Comparison of ENCODE assay signal across 1 cellular context in genomic region chr3:5233026-5233425, GRCh38.
TF ChIP-seq lines count a peak whose summit lies in the region.

No MANE protein-coding gene starts in this region.

TF ChIP-seq in IMR-90, 13 proteins besides CTCF, POLR2A, EP300 and RAD21:
- TF ChIP-seq RFX5 (IDR thresholded peaks at IDR 0.05; ENCODE audit: low read depth, low read length) (no peak), BHLHE40 (IDR thresholded peaks at IDR 0.05; ENCODE audit: low read depth, low read length) (no peak), MAFK (IDR thresholded peaks at IDR 0.05; ENCODE audit: low read depth, low read length) (no peak), CEBPB (IDR thresholded peaks at IDR 0.05; ENCODE audit: low read depth, low read length) (no peak), SMC3 (IDR thresholded peaks at IDR 0.05; ENCODE audit: low read depth, low read length) (no peak), MAZ (IDR thresholded peaks at IDR 0.05; ENCODE audit: borderline replicate concordance, low read depth, low read length) (no peak), USF2 (IDR thresholded peaks at IDR 0.05; ENCODE audit: low read depth, low read length) (no peak), CHD1 (IDR thresholded peaks at IDR 0.05; ENCODE audit: low read depth, low read length) (no peak), FOS (IDR thresholded peaks at IDR 0.05; ENCODE audit: low read depth, low read length) (no peak), NFE2L2 (IDR thresholded peaks at IDR 0.05; ENCODE audit: low read depth, low read length) (no peak), MXI1 (IDR thresholded peaks at IDR 0.05; ENCODE audit: borderline replicate concordance, low read depth, low read length) (no peak), RCOR1 (IDR thresholded peaks at IDR 0.05; ENCODE audit: insufficient replicate concordance, low read length) (no peak)
- TF ChIP-seq, protein P1, sequence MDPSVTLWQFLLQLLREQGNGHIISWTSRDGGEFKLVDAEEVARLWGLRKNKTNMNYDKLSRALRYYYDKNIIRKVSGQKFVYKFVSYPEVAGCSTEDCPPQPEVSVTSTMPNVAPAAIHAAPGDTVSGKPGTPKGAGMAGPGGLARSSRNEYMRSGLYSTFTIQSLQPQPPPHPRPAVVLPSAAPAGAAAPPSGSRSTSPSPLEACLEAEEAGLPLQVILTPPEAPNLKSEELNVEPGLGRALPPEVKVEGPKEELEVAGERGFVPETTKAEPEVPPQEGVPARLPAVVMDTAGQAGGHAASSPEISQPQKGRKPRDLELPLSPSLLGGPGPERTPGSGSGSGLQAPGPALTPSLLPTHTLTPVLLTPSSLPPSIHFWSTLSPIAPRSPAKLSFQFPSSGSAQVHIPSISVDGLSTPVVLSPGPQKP (IDR thresholded peaks at IDR 0.05; ENCODE audit: borderline replicate concordance, low read depth, low read length) = no peak
